ENCODE assay signal across 16 cellular contexts in the genomic region with DNA sequence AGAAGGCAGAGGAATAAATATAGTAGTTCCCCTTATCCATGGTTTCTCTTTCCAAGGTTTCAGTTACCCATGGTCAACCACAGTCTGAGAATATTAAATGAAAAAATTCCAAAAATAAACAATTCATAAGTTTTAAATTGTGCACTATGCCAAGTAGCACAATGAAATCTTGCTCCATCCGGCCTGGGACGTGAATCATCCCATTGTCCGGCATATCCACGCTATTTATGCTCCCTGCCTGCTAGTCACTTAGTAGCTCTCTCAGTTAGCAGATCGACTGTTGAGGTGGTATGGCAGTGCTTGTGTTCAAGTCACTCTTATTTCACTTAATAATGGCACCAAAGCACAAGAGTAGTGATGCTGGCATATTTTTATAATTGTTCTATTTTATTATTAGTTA. TPM values are rescaled to one million over a fixed set of nuclear protein-coding genes. Genes with fewer than 3 reads are reported as not detected.
DNase-seq lines count a peak whose midpoint lies in the region; ATAC-seq, FAIRE-seq and TF ChIP-seq lines count a peak whose summit lies in the region.
"Had no signal": no experiment of that assay in that cellular context is flagged by ENCODE, and none has a peak within 500 bp of the region (broad histone marks: within the 10 kb centered on the region; RNA-seq: fewer than 3 reads in every experiment).

No MANE protein-coding gene starts in this region.

- no peak for FAIRE-seq in urothelium cell line (lab: Jason Lieb, UNC)

- H3K4me1 ChIP-seq in right atrium auricular region (peaks cover 0 to 29% of the 10 kb centered on the region in 2 donors), breast epithelium (peaks cover 0 to 4% of the 10 kb centered on the region in 2 donors)

- TF ChIP-seq CTCF in right atrium auricular region (IDR thresholded peaks at IDR 0.05) (no peak), breast epithelium (IDR thresholded peaks at IDR 0.05) (no peak)

- H3K9me3 ChIP-seq in right atrium auricular region (no peaks in the 10 kb centered on the region), breast epithelium (no peaks in the 10 kb centered on the region)
- H3K9me3 ChIP-seq: ovary, transverse colon had no signal

- H3K27ac ChIP-seq in right atrium auricular region (peak overlapping the region in 1 of 2 donors; percentile 37), breast epithelium (peak overlapping the region; percentile 21 to 30)
- H3K27ac ChIP-seq: ovary, transverse colon had no signal

- intact Hi-C loops in left ventricle myocardium superior (cut with micrococcal nuclease) (no loop called here), breast epithelium (cut with DNase I; ENCODE audit: low total_unique reads) (no loop called here), posterior cingulate gyrus (cut with DNase I) (no loop called here)

- no peak for TF ChIP-seq POLR2A in breast epithelium (IDR thresholded peaks at IDR 0.05)

- H3K4me3 ChIP-seq in right atrium auricular region, result no peak overlapping the region
- H3K4me3 ChIP-seq in breast epithelium, result no peak overlapping the region
- H3K4me3 ChIP-seq: ovary, transverse colon had no signal

- H3K36me3 ChIP-seq in right atrium auricular region (no peaks in the 10 kb centered on the region), breast epithelium (no peaks in the 10 kb centered on the region)
- H3K36me3 ChIP-seq: ovary, transverse colon had no signal

- H3K27me3 ChIP-seq in right atrium auricular region (no peaks in the 10 kb centered on the region), breast epithelium (no peaks in the 10 kb centered on the region)
- H3K27me3 ChIP-seq: ovary, transverse colon had no signal

- DNase-seq in left ventricle myocardium superior (no peak), right atrium auricular region (ENCODE audit: low spot score) (no peak), breast epithelium (ENCODE audit: low spot score in 2 of 2) (peak in 1 of 2 donors; percentile 39), glomerular endothelial cell (ENCODE audit: extremely low read depth, low read depth, low spot score) (peak; percentile 76), urothelium cell line (ENCODE audit: low spot score) (peak; percentile 40), SHP77 (lab: John Stamatoyannopoulos, UW) (no peak), posterior cingulate gyrus (no peak)
- DNase-seq: ACHN; activated CD4-positive, CD25-positive, alpha-beta regulatory T cell treated with anti-CD3 and anti-CD28 coated beads, Interleukin-2, amount 50 U/mL, for 72 hours; activated naive CD8-positive, alpha-beta T cell treated with anti-CD3 and anti-CD28 coated beads, Interleukin-2, amount 50 U/mL, for 24 hours; effector memory CD8-positive, alpha-beta T cell; H9; ovary; T-cell; transverse colon had no signal

- peak; percentile 15 for ATAC-seq in left ventricle myocardium superior
- ATAC-seq in HG03520 (IDR thresholded peaks at IDR 0.05; ENCODE audit: unreplicated experiment), result no peak
- ATAC-seq: activated naive CD8-positive, alpha-beta T cell treated with anti-CD3 and anti-CD28 coated beads, Interleukin-2, amount 50 U/mL, for 24 hours; effector memory CD8-positive, alpha-beta T cell; T-cell had no signal

RNA-seq across cellular contexts. Expression of gene ARHGAP29, which starts 58.6 kb away (rescaled TPM):
- total RNA-seq in left ventricle myocardium superior (25.9 TPM), right atrium auricular region (10 to 100 TPM; 25.8 to 29.9 TPM), breast epithelium (10 to 100 TPM; 49.1 to 88.0 (median 70.8) TPM), glomerular endothelial cell (208 and 221 TPM in 2 replicates)

Comparison
In these comparisons a context has a peak if more than half of its experiments do, and no peak if none do; other contexts are left out.
1. DNase-seq: peak in glomerular endothelial cell (single experiment) and urothelium cell line (single experiment); none in left ventricle myocardium superior (single experiment), right atrium auricular region (single experiment), SHP77 (0 of 2) and posterior cingulate gyrus (0 of 10).